Comparison of ENCODE assay signal across 2 cellular contexts in the genomic region with DNA sequence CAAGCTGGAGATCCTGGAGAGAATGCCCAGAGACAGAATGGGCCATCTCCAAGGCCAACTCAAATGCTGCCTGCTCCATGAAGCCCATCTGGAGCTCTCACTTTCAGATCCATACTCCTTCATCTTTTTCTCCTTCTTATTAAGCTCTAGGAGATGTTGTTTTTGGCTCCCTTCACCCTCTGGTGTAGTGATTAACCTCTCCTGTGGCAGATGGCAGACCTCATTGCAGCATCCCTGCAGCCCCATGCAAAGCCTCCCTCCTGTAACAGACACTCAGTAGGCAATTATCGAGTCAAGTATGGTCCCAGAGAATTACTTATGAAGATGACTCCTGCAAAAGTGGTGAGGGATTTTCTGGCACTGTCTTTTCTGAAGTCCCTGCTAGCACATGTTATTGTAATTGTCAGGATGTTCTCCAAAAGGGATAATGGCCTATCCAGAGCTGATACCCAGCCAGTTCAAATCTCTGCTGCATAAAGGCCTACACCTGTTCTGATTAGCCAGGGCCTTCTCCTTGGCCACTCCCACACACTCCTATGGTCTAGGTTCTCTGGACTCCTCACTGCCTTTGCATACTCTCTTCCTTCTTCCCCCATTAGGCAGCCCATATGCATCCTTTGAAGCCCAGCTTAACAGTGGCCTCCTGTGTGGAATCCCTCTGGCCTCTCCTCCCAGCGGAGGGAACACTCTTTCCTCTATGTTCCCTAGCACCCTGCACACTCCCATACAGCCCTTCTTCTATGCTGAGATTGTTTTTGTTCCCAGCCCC.
TF ChIP-seq lines count a peak whose summit lies in the region.

No MANE protein-coding gene starts in this region.

TF ChIP-seq in IMR-90, 13 proteins besides CTCF, POLR2A, EP300 and RAD21 (continued from another document):
- TF ChIP-seq, protein P1, sequence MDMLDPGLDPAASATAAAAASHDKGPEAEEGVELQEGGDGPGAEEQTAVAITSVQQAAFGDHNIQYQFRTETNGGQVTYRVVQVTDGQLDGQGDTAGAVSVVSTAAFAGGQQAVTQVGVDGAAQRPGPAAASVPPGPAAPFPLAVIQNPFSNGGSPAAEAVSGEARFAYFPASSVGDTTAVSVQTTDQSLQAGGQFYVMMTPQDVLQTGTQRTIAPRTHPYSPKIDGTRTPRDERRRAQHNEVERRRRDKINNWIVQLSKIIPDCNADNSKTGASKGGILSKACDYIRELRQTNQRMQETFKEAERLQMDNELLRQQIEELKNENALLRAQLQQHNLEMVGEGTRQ (IDR thresholded peaks at IDR 0.05; ENCODE audit: low read depth, low read length): no peak
- TF ChIP-seq CEBPB (IDR thresholded peaks at IDR 0.05; ENCODE audit: low read depth, low read length) (no peak), CHD1 (IDR thresholded peaks at IDR 0.05; ENCODE audit: low read depth, low read length) (no peak), RFX5 (IDR thresholded peaks at IDR 0.05; ENCODE audit: low read depth, low read length) (no peak), SMC3 (IDR thresholded peaks at IDR 0.05; ENCODE audit: low read depth, low read length) (no peak)
TF ChIP-seq in IMR-90: peak in this region for 0.

TF ChIP-seq in WTC11, 78 proteins besides CTCF, POLR2A, EP300 and RAD21 (continued from another document):
- TF ChIP-seq, protein P2, sequence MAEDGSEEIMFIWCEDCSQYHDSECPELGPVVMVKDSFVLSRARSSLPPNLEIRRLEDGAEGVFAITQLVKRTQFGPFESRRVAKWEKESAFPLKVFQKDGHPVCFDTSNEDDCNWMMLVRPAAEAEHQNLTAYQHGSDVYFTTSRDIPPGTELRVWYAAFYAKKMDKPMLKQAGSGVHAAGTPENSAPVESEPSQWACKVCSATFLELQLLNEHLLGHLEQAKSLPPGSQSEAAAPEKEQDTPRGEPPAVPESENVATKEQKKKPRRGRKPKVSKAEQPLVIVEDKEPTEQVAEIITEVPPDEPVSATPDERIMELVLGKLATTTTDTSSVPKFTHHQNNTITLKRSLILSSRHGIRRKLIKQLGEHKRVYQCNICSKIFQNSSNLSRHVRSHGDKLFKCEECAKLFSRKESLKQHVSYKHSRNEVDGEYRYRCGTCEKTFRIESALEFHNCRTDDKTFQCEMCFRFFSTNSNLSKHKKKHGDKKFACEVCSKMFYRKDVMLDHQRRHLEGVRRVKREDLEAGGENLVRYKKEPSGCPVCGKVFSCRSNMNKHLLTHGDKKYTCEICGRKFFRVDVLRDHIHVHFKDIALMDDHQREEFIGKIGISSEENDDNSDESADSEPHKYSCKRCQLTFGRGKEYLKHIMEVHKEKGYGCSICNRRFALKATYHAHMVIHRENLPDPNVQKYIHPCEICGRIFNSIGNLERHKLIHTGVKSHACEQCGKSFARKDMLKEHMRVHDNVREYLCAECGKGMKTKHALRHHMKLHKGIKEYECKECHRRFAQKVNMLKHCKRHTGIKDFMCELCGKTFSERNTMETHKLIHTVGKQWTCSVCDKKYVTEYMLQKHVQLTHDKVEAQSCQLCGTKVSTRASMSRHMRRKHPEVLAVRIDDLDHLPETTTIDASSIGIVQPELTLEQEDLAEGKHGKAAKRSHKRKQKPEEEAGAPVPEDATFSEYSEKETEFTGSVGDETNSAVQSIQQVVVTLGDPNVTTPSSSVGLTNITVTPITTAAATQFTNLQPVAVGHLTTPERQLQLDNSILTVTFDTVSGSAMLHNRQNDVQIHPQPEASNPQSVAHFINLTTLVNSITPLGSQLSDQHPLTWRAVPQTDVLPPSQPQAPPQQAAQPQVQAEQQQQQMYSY (CRISPR knock-in tag; IDR thresholded peaks at IDR 0.05): no peak
- TF ChIP-seq, protein P3, sequence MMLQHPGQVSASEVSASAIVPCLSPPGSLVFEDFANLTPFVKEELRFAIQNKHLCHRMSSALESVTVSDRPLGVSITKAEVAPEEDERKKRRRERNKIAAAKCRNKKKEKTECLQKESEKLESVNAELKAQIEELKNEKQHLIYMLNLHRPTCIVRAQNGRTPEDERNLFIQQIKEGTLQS (CRISPR knock-in tag; conservative IDR thresholded peaks at IDR 0.05): no peak
- TF ChIP-seq GTF2I (CRISPR knock-in tag; conservative IDR thresholded peaks at IDR 0.05): no peak
- no peak for TF ChIP-seq CBFB (CRISPR knock-in tag; IDR thresholded peaks at IDR 0.05; ENCODE audit: low read depth)
- TF ChIP-seq MYBL2 (CRISPR knock-in tag; IDR thresholded peaks at IDR 0.05): no peak
- peak; percentile 41; the same call in 1 of the 2 replicates for TF ChIP-seq ZNF423 (CRISPR knock-in tag; IDR thresholded peaks at IDR 0.05)
- TF ChIP-seq ATF1 (CRISPR knock-in tag; IDR thresholded peaks at IDR 0.05): no peak
- TF ChIP-seq, protein P4, sequence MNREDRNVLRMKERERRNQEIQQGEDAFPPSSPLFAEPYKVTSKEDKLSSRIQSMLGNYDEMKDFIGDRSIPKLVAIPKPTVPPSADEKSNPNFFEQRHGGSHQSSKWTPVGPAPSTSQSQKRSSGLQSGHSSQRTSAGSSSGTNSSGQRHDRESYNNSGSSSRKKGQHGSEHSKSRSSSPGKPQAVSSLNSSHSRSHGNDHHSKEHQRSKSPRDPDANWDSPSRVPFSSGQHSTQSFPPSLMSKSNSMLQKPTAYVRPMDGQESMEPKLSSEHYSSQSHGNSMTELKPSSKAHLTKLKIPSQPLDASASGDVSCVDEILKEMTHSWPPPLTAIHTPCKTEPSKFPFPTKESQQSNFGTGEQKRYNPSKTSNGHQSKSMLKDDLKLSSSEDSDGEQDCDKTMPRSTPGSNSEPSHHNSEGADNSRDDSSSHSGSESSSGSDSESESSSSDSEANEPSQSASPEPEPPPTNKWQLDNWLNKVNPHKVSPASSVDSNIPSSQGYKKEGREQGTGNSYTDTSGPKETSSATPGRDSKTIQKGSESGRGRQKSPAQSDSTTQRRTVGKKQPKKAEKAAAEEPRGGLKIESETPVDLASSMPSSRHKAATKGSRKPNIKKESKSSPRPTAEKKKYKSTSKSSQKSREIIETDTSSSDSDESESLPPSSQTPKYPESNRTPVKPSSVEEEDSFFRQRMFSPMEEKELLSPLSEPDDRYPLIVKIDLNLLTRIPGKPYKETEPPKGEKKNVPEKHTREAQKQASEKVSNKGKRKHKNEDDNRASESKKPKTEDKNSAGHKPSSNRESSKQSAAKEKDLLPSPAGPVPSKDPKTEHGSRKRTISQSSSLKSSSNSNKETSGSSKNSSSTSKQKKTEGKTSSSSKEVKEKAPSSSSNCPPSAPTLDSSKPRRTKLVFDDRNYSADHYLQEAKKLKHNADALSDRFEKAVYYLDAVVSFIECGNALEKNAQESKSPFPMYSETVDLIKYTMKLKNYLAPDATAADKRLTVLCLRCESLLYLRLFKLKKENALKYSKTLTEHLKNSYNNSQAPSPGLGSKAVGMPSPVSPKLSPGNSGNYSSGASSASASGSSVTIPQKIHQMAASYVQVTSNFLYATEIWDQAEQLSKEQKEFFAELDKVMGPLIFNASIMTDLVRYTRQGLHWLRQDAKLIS (CRISPR knock-in tag; IDR thresholded peaks at IDR 0.05; ENCODE audit: borderline replicate concordance): peak; percentile 21; the same call in 1 of the 2 replicates
- TF ChIP-seq GABPB1 (CRISPR knock-in tag; IDR thresholded peaks at IDR 0.05): no peak
- TF ChIP-seq SP1 (CRISPR knock-in tag; conservative IDR thresholded peaks at IDR 0.05): no peak
- no peak for TF ChIP-seq SMAD4 (CRISPR knock-in tag; IDR thresholded peaks at IDR 0.05)
